8 cellular contexts compared by ENCODE assay signal in the genomic region with DNA sequence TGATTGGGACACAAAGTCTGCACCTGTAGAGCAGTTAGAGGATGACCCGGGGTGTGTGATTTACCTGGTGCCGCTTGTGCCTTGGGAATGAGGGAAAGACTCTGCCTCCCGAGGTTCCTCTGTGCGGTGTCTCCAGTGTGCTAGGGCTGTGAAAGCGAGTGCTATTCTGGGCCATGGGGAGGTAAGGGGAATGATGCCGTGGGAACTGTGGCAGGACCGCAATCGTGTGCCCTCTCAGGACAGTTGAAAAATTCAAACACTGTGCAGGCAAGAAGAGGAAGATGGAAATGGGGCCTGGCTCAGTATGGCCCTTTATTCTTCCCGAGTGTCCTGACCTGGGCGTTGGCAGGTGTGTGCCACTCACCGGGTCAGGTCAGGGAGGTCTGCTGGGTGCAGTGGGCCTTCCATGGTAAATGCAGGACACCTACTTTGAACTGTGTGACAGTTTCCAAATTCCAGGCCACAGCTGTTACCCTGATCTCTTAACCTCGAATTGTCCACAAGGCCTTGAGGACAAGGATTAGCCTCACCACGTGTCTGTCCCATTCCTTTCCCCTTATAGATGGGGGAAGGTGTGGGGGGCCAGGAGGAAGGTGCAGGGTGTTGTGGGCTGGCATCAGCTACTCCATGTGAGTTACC. TPM values are rescaled to one million over a fixed set of nuclear protein-coding genes. Genes with fewer than 3 reads are reported as not detected.
DNase-seq lines count a peak whose midpoint lies in the region; ATAC-seq, FAIRE-seq and TF ChIP-seq lines count a peak whose summit lies in the region.

No MANE protein-coding gene starts in this region.

- intact Hi-C loops in activated CD4-positive, alpha-beta T cell treated with anti-CD3 and anti-CD28 coated beads for 36 hours (cut with DNase I, micrococcal nuclease) = loop anchor here in 1 of 2 experiments (5.0 kb wide), 1 partner anchor 178 kb away; no protein-coding TSS in a partner anchor
- intact Hi-C loops in head of caudate nucleus (cut with DNase I) = no loop called here

- H3K27me3 Mint-ChIP-seq in activated CD4-positive, alpha-beta T cell treated with anti-CD3 and anti-CD28 coated beads for 36 hours = no peaks in the 10 kb centered on the region
- H3K27me3 Mint-ChIP-seq in activated naive CD8-positive, alpha-beta T cell treated with anti-CD3 and anti-CD28 coated beads for 36 hours = no peaks in the 10 kb centered on the region

- H4K20me1 ChIP-seq in keratinocyte (ENCODE audit: control insufficient read depth, extremely low read depth, insufficient read depth, low read length) = peaks cover 3% of the 10 kb centered on the region

- no peak for TF ChIP-seq CTCF in keratinocyte (optimal IDR thresholded peaks at IDR 0.05 in 1 of 3, IDR thresholded peaks at IDR 0.05 in 1 of 3, conservative IDR thresholded peaks at IDR 0.05 in 1 of 3; ENCODE audit: extremely low read depth in 1 of 3, insufficient read depth in 2 of 3, low read length in 3 of 3)

- H3K27ac Mint-ChIP-seq in activated CD4-positive, alpha-beta T cell treated with anti-CD3 and anti-CD28 coated beads for 36 hours = peak overlapping the region; percentile 78
- peak overlapping the region; percentile 89 for H3K27ac Mint-ChIP-seq in activated naive CD8-positive, alpha-beta T cell treated with anti-CD3 and anti-CD28 coated beads for 36 hours

- no peaks in the 10 kb centered on the region for H3K9me3 Mint-ChIP-seq in activated CD4-positive, alpha-beta T cell treated with anti-CD3 and anti-CD28 coated beads for 36 hours (ENCODE audit: low read depth)
- no peaks in the 10 kb centered on the region for H3K9me3 Mint-ChIP-seq in activated naive CD8-positive, alpha-beta T cell treated with anti-CD3 and anti-CD28 coated beads for 36 hours

- no peak for ATAC-seq in activated CD4-positive, alpha-beta T cell treated with anti-CD3 and anti-CD28 coated beads for 36 hours
- ATAC-seq in GM21786 (IDR thresholded peaks at IDR 0.05; ENCODE audit: unreplicated experiment) = no peak

- H3K27me3 ChIP-seq in keratinocyte (ENCODE audit: control insufficient read depth, extremely low read depth, insufficient read depth, low read length) (no peaks in the 10 kb centered on the region), subcutaneous abdominal adipose tissue (ENCODE audit: control insufficient read depth in 5 of 5, insufficient read depth in 4 of 5, low read length in 5 of 5) (no peaks in the 10 kb centered on the region)

- H3K36me3 ChIP-seq in keratinocyte (ENCODE audit: control insufficient read depth in 2 of 2, extremely low read depth in 1 of 2, insufficient read depth in 2 of 2, low read length in 2 of 2) = peaks cover 20 to 21% of the 10 kb centered on the region in 2 experiments
- peaks cover 0 to 41% (median 38%) of the 10 kb centered on the region in 5 donors for H3K36me3 ChIP-seq in subcutaneous abdominal adipose tissue (ENCODE audit: control insufficient read depth in 5 of 5, insufficient read depth in 5 of 5, low read length in 5 of 5)

- CTCF ChIA-PET in activated CD4-positive, alpha-beta T cell treated with anti-CD3 and anti-CD28 coated beads for 36 hours (lab: Charles Lee) = interaction anchor here (1.0 to 3.3 kb wide), 3 partner anchors 9 to 15 kb away, joined by 4 to 24 read pairs (median 12); no protein-coding TSS in a partner anchor

- POLR2A ChIA-PET in activated CD4-positive, alpha-beta T cell treated with anti-CD3 and anti-CD28 coated beads for 36 hours (lab: Charles Lee) = no interaction called here

- peaks cover 39% of the 10 kb centered on the region for H3K79me2 ChIP-seq in keratinocyte (ENCODE audit: control insufficient read depth, insufficient read depth, low read length)

- no peaks in the 10 kb centered on the region for H3K9me1 ChIP-seq in keratinocyte (ENCODE audit: control insufficient read depth, extremely low read depth, insufficient read depth, low read length)

- dilution Hi-C loops in keratinocyte (cut with MboI; ENCODE audit: extremely low pct_ligation_motif_present, low sequenced_read_pairs) = loop anchor here (10.0 kb wide), 1 partner anchor 70 kb away; no protein-coding TSS in a partner anchor

- H3K4me1 ChIP-seq in keratinocyte (ENCODE audit: control insufficient read depth, extremely low read depth, insufficient read depth, low read length) (peaks cover 26% of the 10 kb centered on the region), subcutaneous abdominal adipose tissue (ENCODE audit: control insufficient read depth in 5 of 5, insufficient read depth in 5 of 5, low read length in 5 of 5) (peaks cover 9 to 40% (median 33%) of the 10 kb centered on the region in 5 donors)

- no peak for FAIRE-seq in keratinocyte (lab: Jason Lieb, UNC)

- no peaks in the 10 kb centered on the region for H3K9me3 ChIP-seq in keratinocyte (ENCODE audit: control insufficient read depth, low read depth, low read length)
- no peaks in the 10 kb centered on the region for H3K9me3 ChIP-seq in subcutaneous abdominal adipose tissue (ENCODE audit: control insufficient read depth in 5 of 5, low read length in 5 of 5)

- peaks cover 27% of the 10 kb centered on the region for H3K36me3 Mint-ChIP-seq in activated CD4-positive, alpha-beta T cell treated with anti-CD3 and anti-CD28 coated beads for 36 hours (ENCODE audit: low read depth)
- peaks cover 29% of the 10 kb centered on the region for H3K36me3 Mint-ChIP-seq in activated naive CD8-positive, alpha-beta T cell treated with anti-CD3 and anti-CD28 coated beads for 36 hours

- H3K27ac ChIP-seq in keratinocyte (ENCODE audit: control insufficient read depth, insufficient read depth, low read length) (peak overlapping the region; percentile 84), subcutaneous abdominal adipose tissue (ENCODE audit: low read depth, low read length) (no peak overlapping the region)

- H3K4me3 Mint-ChIP-seq in activated CD4-positive, alpha-beta T cell treated with anti-CD3 and anti-CD28 coated beads for 36 hours = peak overlapping the region; percentile 84
- peak overlapping the region; percentile 98 for H3K4me3 Mint-ChIP-seq in activated naive CD8-positive, alpha-beta T cell treated with anti-CD3 and anti-CD28 coated beads for 36 hours

- H3K4me3 ChIP-seq in keratinocyte (ENCODE audit: control insufficient read depth in 2 of 3, extremely low read depth in 1 of 3, insufficient read depth in 2 of 3, low read depth in 1 of 3, low read length in 3 of 3) (peak overlapping the region; percentile 79 to 97 (median 86)), subcutaneous abdominal adipose tissue (ENCODE audit: low read depth in 1 of 5, low read length in 5 of 5) (peak overlapping the region; percentile 78 to 97 (median 93))

- H2AFZ ChIP-seq in keratinocyte (ENCODE audit: control insufficient read depth, low read length) = no peak overlapping the region

- H3K9ac ChIP-seq in keratinocyte (ENCODE audit: control insufficient read depth, extremely low read depth, insufficient read depth, low read length) (peak overlapping the region; percentile 93), subcutaneous abdominal adipose tissue (ENCODE audit: low read length in 5 of 5) (peak overlapping the region in 4 of 5 donors; percentile 91 to 95 (median 93))

- H3K4me1 Mint-ChIP-seq in activated CD4-positive, alpha-beta T cell treated with anti-CD3 and anti-CD28 coated beads for 36 hours = peaks cover 33% of the 10 kb centered on the region
- H3K4me1 Mint-ChIP-seq in activated naive CD8-positive, alpha-beta T cell treated with anti-CD3 and anti-CD28 coated beads for 36 hours = peaks cover 42% of the 10 kb centered on the region

- H3K4me2 ChIP-seq in keratinocyte (ENCODE audit: control insufficient read depth, extremely low read depth, insufficient read depth, low read depth, low read length) = peak overlapping the region; percentile 96

- DNase-seq in activated CD4-positive, alpha-beta T cell treated with anti-CD3 and anti-CD28 coated beads for 36 hours = no peak
- DNase-seq in activated CD4-positive, alpha-beta T cell treated with anti-CD3 and anti-CD28 coated beads for 48 hours = no peak
- DNase-seq in activated naive CD8-positive, alpha-beta T cell treated with anti-CD3 and anti-CD28 coated beads for 36 hours = no peak
- DNase-seq in keratinocyte (ENCODE audit: low read depth, low spot score) (no peak), activated gamma-delta T cell treated with Interleukin-2 at 50 U/mL for 16 hours (no peak), head of caudate nucleus (no peak)

RNA-seq across cellular contexts. Expression of a gene that starts 1.4 kb away (rescaled TPM):
- 10 to 100 TPM; 47.1 to 97.1 TPM for total RNA-seq in activated CD4-positive, alpha-beta T cell treated with anti-CD3 and anti-CD28 coated beads for 36 hours
- total RNA-seq in activated naive CD8-positive, alpha-beta T cell treated with anti-CD3 and anti-CD28 coated beads for 36 hours = 100 to 1,000 TPM; 137 to 147 TPM
- polyA plus RNA-seq in keratinocyte = 33.5 to 63.3 TPM (median 35.3 TPM) in 3 replicates
- polyA plus RNA-seq in keratinocyte (2011; ENCODE audit: low read depth) = 9.6 TPM
- 20.5 and 64.3 TPM in 2 replicates for polyA plus RNA-seq in keratinocyte (2011; cell fraction: cytosol; rRNA removed)
- 31.3 and 53.0 TPM in 2 replicates for polyA plus RNA-seq in keratinocyte (2011; cell fraction: nucleus; rRNA removed)
- polyA plus RNA-seq in keratinocyte (2012; ENCODE audit: low replicate concordance) = 30.1 and 57.7 TPM in 2 replicates
- polyA minus RNA-seq in keratinocyte = 7.4 to 12.8 TPM (median 12.5 TPM) in 3 replicates
- polyA minus RNA-seq in keratinocyte (2011; cell fraction: cytosol; rRNA and poly(A)+ RNA removed) = 38.8 TPM
- 9.2 and 11.4 TPM in 2 replicates for polyA minus RNA-seq in keratinocyte (2011; cell fraction: nucleus; rRNA and poly(A)+ RNA removed)

RNA-seq across cellular contexts. Expression of a gene that starts 30.3 kb away (rescaled TPM):
- total RNA-seq in activated CD4-positive, alpha-beta T cell treated with anti-CD3 and anti-CD28 coated beads for 36 hours = 1 to 10 TPM; 2.2 to 3.2 TPM
- total RNA-seq in activated naive CD8-positive, alpha-beta T cell treated with anti-CD3 and anti-CD28 coated beads for 36 hours = 1 to 10 TPM in 1 of 2 experiments, under 1 TPM in 1; 0.87 to 1.7 TPM
- 1.7 to 4.9 TPM (median 1.8 TPM) in 3 replicates for polyA plus RNA-seq in keratinocyte
- polyA plus RNA-seq in keratinocyte (2011; ENCODE audit: low read depth) = 12.4 TPM
- 1.1 and 1.8 TPM in 2 replicates for polyA plus RNA-seq in keratinocyte (2011; cell fraction: cytosol; rRNA removed)
- 7.2 and 9.8 TPM in 2 replicates for polyA plus RNA-seq in keratinocyte (2011; cell fraction: nucleus; rRNA removed)
- polyA plus RNA-seq in keratinocyte (2012; ENCODE audit: low replicate concordance) = 1.4 and 22.0 TPM in 2 replicates
- polyA minus RNA-seq in keratinocyte = 0.32 to 1.5 TPM (median 1.3 TPM) in 3 replicates
- polyA minus RNA-seq in keratinocyte (2011; cell fraction: cytosol; rRNA and poly(A)+ RNA removed) = 2.1 TPM
- 2.0 and 4.4 TPM in 2 replicates for polyA minus RNA-seq in keratinocyte (2011; cell fraction: nucleus; rRNA and poly(A)+ RNA removed)

RNA-seq across cellular contexts. Expression of a gene that starts 41.2 kb away (rescaled TPM):
- total RNA-seq in activated CD4-positive, alpha-beta T cell treated with anti-CD3 and anti-CD28 coated beads for 36 hours = 100 to 1,000 TPM; 110 to 126 TPM
- 100 to 1,000 TPM; 112 TPM for total RNA-seq in activated naive CD8-positive, alpha-beta T cell treated with anti-CD3 and anti-CD28 coated beads for 36 hours
- polyA plus RNA-seq in keratinocyte = 82.3 to 102 TPM (median 95.5 TPM) in 3 replicates
- 41.8 TPM for polyA plus RNA-seq in keratinocyte (2011; ENCODE audit: low read depth)
- polyA plus RNA-seq in keratinocyte (2011; cell fraction: cytosol; rRNA removed) = 92.7 and 139 TPM in 2 replicates
- 92.9 and 114 TPM in 2 replicates for polyA plus RNA-seq in keratinocyte (2011; cell fraction: nucleus; rRNA removed)
- 42.3 and 107 TPM in 2 replicates for polyA plus RNA-seq in keratinocyte (2012; ENCODE audit: low replicate concordance)
- polyA minus RNA-seq in keratinocyte = 123 to 292 TPM (median 136 TPM) in 3 replicates
- polyA minus RNA-seq in keratinocyte (2011; cell fraction: cytosol; rRNA and poly(A)+ RNA removed) = 216 TPM
- polyA minus RNA-seq in keratinocyte (2011; cell fraction: nucleus; rRNA and poly(A)+ RNA removed) = 38.2 and 40.0 TPM in 2 replicates

RNA-seq across cellular contexts. Expression of a gene that starts 46.6 kb away (rescaled TPM):
- total RNA-seq in activated CD4-positive, alpha-beta T cell treated with anti-CD3 and anti-CD28 coated beads for 36 hours = 1 to 10 TPM; 1.5 to 2.0 TPM
- 1 to 10 TPM; 1.1 to 1.4 TPM for total RNA-seq in activated naive CD8-positive, alpha-beta T cell treated with anti-CD3 and anti-CD28 coated beads for 36 hours
- polyA plus RNA-seq in keratinocyte = 0.50 to 0.73 TPM (median 0.73 TPM) in 3 replicates
- polyA plus RNA-seq in keratinocyte (2011; ENCODE audit: low read depth) = 0.25 TPM
- 0.39 and 0.66 TPM in 2 replicates for polyA plus RNA-seq in keratinocyte (2011; cell fraction: cytosol; rRNA removed)
- polyA plus RNA-seq in keratinocyte (2011; cell fraction: nucleus; rRNA removed) = 0.53 and 0.95 TPM in 2 replicates
- polyA plus RNA-seq in keratinocyte (2012; ENCODE audit: low replicate concordance) = 0.73 and 1.2 TPM in 2 replicates
- 0.96 to 1.8 TPM (median 1.4 TPM) in 3 replicates for polyA minus RNA-seq in keratinocyte
- polyA minus RNA-seq in keratinocyte (2011; cell fraction: cytosol; rRNA and poly(A)+ RNA removed) = 2.1 TPM
- polyA minus RNA-seq in keratinocyte (2011; cell fraction: nucleus; rRNA and poly(A)+ RNA removed) = 0.47 and 0.74 TPM in 2 replicates
